In genomic region chr17:19703106-19703775, GRCh38 we compare ENCODE assay signal across 17 cellular contexts. TPM values are rescaled to one million over a fixed set of nuclear protein-coding genes. Genes with fewer than 3 reads are reported as not detected.
A peak's percentile ranks its signal among the peaks of the same experiment; 100 is the strongest.
DNase-seq lines count a peak whose midpoint lies in the region; ATAC-seq, FAIRE-seq and TF ChIP-seq lines count a peak whose summit lies in the region.
"Had no signal": no experiment of that assay in that cellular context is flagged by ENCODE, and none has a peak within 500 bp of the region (broad histone marks: within the 10 kb centered on the region; RNA-seq: fewer than 3 reads in every experiment).

No MANE protein-coding gene starts in this region.

- no peak overlapping the region for H3K27ac ChIP-seq in H1 (ENCODE audit: low read depth, low read length)
- H3K27ac ChIP-seq in vagina = peak overlapping the region; percentile 42
- no peak overlapping the region for H3K27ac ChIP-seq in CD4-positive, alpha-beta memory T cell (ENCODE audit: low read depth, low read length)
- H3K27ac ChIP-seq: foreskin keratinocyte, ovary had no signal

- peak overlapping the region; percentile 76; the same call in 1 of the 2 replicates for H2BK12ac ChIP-seq in H1 (ENCODE audit: low read depth, low read length)

- H4K91ac ChIP-seq in H1 (replicated peaks; ENCODE audit: insufficient read length, low read length) = no peak overlapping the region

- TF ChIP-seq CTCF in H1 (IDR thresholded peaks at IDR 0.05; ENCODE audit: control extremely low read depth in 1 of 3, insufficient read depth in 1 of 3, low read depth in 1 of 3, low read length in 3 of 3) (no peak), vagina (IDR thresholded peaks at IDR 0.05) (no peak)

- peaks cover 9 to 31% (median 20%) of the 10 kb centered on the region in 4 experiments for H3K4me1 ChIP-seq in H1 (replicated peaks in 1 of 4; ENCODE audit: control insufficient read depth in 3 of 4, insufficient read depth in 4 of 4, low read length in 3 of 4)
- H3K4me1 ChIP-seq in vagina = peaks cover 36% of the 10 kb centered on the region
- H3K4me1 ChIP-seq in CD4-positive, alpha-beta memory T cell (ENCODE audit: insufficient read depth, low read length) = no peaks in the 10 kb centered on the region

- no peak overlapping the region for H2BK20ac ChIP-seq in H1 (ENCODE audit: low read length)

- H3K4me2 ChIP-seq in H1 (ENCODE audit: insufficient read depth in 1 of 2, low read depth in 2 of 2, low read length in 2 of 2) = no peak overlapping the region

- TF ChIP-seq POLR2A in H1 (IDR thresholded peaks at IDR 0.05; ENCODE audit: control extremely low read depth in 1 of 2, low read depth in 2 of 2, low read length in 2 of 2) (no peak), vagina (IDR thresholded peaks at IDR 0.05) (no peak)

- no peaks in the 10 kb centered on the region for H3K27me3 ChIP-seq in H1 (replicated peaks in 1 of 4; ENCODE audit: control insufficient read depth in 3 of 4, extremely low read depth in 1 of 4, insufficient read depth in 3 of 4, low read length in 3 of 4)
- no peaks in the 10 kb centered on the region for H3K27me3 ChIP-seq in vagina
- H3K27me3 ChIP-seq in CD4-positive, alpha-beta memory T cell (ENCODE audit: insufficient read depth, low read length) = no peaks in the 10 kb centered on the region
- H3K27me3 ChIP-seq: foreskin keratinocyte, ovary had no signal

- 77% methylated on average over 10 of the region's 10 CpGs; no CpG with 5 or more reads in 1 of the 2 experiments for WGBS in H1 (ENCODE audit: extremely low coverage in 1 of 2, insufficient coverage in 1 of 2, insufficient read length in 1 of 2, insufficient replicate concordance in 2 of 2, low coverage in 1 of 2, low lambda C conversion rate in 2 of 2, missing lambda C conversion rate in 1 of 2), 2 experiments

- H3K9me3 Mint-ChIP-seq in CD4-positive, alpha-beta memory T cell = peaks cover 0 to 2% (median 0%) of the 10 kb centered on the region in 8 donors

- H3K79me1 ChIP-seq in H1 (ENCODE audit: low read depth, low read length) = no peaks in the 10 kb centered on the region

- no peaks in the 10 kb centered on the region for H3K27me3 Mint-ChIP-seq in CD4-positive, alpha-beta memory T cell

- H3K23me2 ChIP-seq in H1 (ENCODE audit: low read depth, low read length) = no peaks in the 10 kb centered on the region

- H4K5ac ChIP-seq in H1 (ENCODE audit: insufficient read length, low read depth, low read length) = no peak overlapping the region

- intact Hi-C loops in Right ventricle myocardium inferior (cut with DNase I) = loop anchor here (10.0 kb wide), 1 partner anchor 52 kb away; no protein-coding TSS in a partner anchor
- intact Hi-C loops in cardiac septum (cut with DNase I) = loop anchor here (5.0 kb wide), 1 partner anchor 59 kb away; no protein-coding TSS in a partner anchor
- intact Hi-C loops in vagina (cut with DNase I) = no loop called here
- intact Hi-C loops in CD4-positive, alpha-beta memory T cell (cut with micrococcal nuclease) = no loop called here

- TF ChIP-seq EP300 in H1 (IDR thresholded peaks at IDR 0.05; ENCODE audit: borderline replicate concordance in 1 of 2, low read depth in 2 of 2, low read length in 2 of 2) = no peak

- no peak overlapping the region for H2BK15ac ChIP-seq in H1 (ENCODE audit: low read length)

- no peak overlapping the region for H2AK5ac ChIP-seq in H1 (ENCODE audit: low read depth, low read length)

- FAIRE-seq in H1 (lab: Jason Lieb, UNC) (no peak), RCC 7860 (lab: Jason Lieb, UNC) (no peak)
- FAIRE-seq: H54 had no signal

- H3K14ac ChIP-seq in H1 (ENCODE audit: insufficient read length) = no peak overlapping the region

- H3K56ac ChIP-seq in H1 (replicated peaks; ENCODE audit: insufficient read length, low read depth, low read length) = no peak overlapping the region

- TF ChIP-seq RAD21 in H1 (IDR thresholded peaks at IDR 0.05 in 1 of 2, conservative IDR thresholded peaks at IDR 0.05 in 1 of 2; ENCODE audit: low read depth in 2 of 2, low read length in 2 of 2) = no peak

- no peaks in the 10 kb centered on the region for H4K20me1 ChIP-seq in H1 (replicated peaks in 1 of 2; ENCODE audit: control insufficient read depth in 1 of 2, insufficient read depth in 2 of 2, low read length in 2 of 2)

- H2BK5ac ChIP-seq in H1 (ENCODE audit: low read depth, low read length) = peak overlapping the region; percentile 61; the same call in 1 of the 2 replicates

- H3K4me1 Mint-ChIP-seq in CD4-positive, alpha-beta memory T cell = no peaks in the 10 kb centered on the region

- no peaks in the 10 kb centered on the region for H3K79me2 ChIP-seq in H1 (ENCODE audit: control insufficient read depth in 1 of 2, insufficient read depth in 2 of 2, low read length in 2 of 2)

- DNase-seq in Right ventricle myocardium inferior (ENCODE audit: missing footprints) (no peak), cardiac septum (ENCODE audit: low spot score) (no peak), H1 (ENCODE audit: low read depth in 1 of 2, low spot score in 2 of 2) (no peak), myocyte (ENCODE audit: low read depth) (peak; percentile 87), vagina (ENCODE audit: extremely low spot score in 2 of 2) (no peak), RCC 7860 (ENCODE audit: low spot score) (no peak), cerebellar nuclear complex (lab: John Stamatoyannopoulos, UW) (no peak)
- DNase-seq in CD4-positive, alpha-beta memory T cell = no peak
- DNase-seq: activated T-cell treated with anti-CD3 and anti-CD28 coated beads for 4 hours; DND-41; effector CD8-positive, alpha-beta T cell; foreskin keratinocyte; NCI-H1417; ovary had no signal

- POLR2A ChIA-PET in H1 (lab: Charles Lee; ENCODE audit: partially characterized antibody) = interaction anchor here (1.2 kb wide), 1 partner anchor 56 kb away, joined by 3 read pairs; no protein-coding TSS in a partner anchor
- POLR2A ChIA-PET in CD4-positive, alpha-beta memory T cell (lab: Charles Lee; ENCODE audit: partially characterized antibody) = no interaction called here

- H3K23ac ChIP-seq in H1 (ENCODE audit: insufficient read length) = no peak overlapping the region

- no peak overlapping the region for H2AFZ ChIP-seq in H1 (ENCODE audit: low read length)

- no peaks in the 10 kb centered on the region for H3K36me3 ChIP-seq in H1 (ENCODE audit: control insufficient read depth in 2 of 4, insufficient read depth in 4 of 4, low read length in 3 of 4)
- H3K36me3 ChIP-seq in vagina = no peaks in the 10 kb centered on the region
- H3K36me3 ChIP-seq in CD4-positive, alpha-beta memory T cell (ENCODE audit: insufficient read depth, low read length) = no peaks in the 10 kb centered on the region
- H3K36me3 ChIP-seq: ovary had no signal

- H3K4me3 Mint-ChIP-seq in CD4-positive, alpha-beta memory T cell = no peak overlapping the region

- H3K18ac ChIP-seq in H1 (ENCODE audit: extremely low read depth, low read length) = no peak overlapping the region

- H2BK120ac ChIP-seq in H1 (replicated peaks; ENCODE audit: low read depth, low read length) = no peak overlapping the region

- H3K9me3 ChIP-seq in H1 (ENCODE audit: insufficient read depth in 2 of 2, low read depth in 1 of 2, low read length in 1 of 2) (no peaks in the 10 kb centered on the region), vagina (no peaks in the 10 kb centered on the region)
- no peaks in the 10 kb centered on the region for H3K9me3 ChIP-seq in CD4-positive, alpha-beta memory T cell (ENCODE audit: control insufficient read depth in 1 of 2, low read length in 2 of 2)
- H3K9me3 ChIP-seq: ovary had no signal

- CTCF ChIA-PET in H1 (lab: Charles Lee; ENCODE audit: partially characterized antibody) = interaction anchor here (0.8 to 2.6 kb wide), 3 partner anchors 15 to 42 kb away, joined by 3 to 11 read pairs (median 4); no protein-coding TSS in a partner anchor
- CTCF ChIA-PET in CD4-positive, alpha-beta memory T cell (lab: Charles Lee; ENCODE audit: partially characterized antibody) = no interaction called here

- H3K4me3 ChIP-seq in H1 (ENCODE audit: extremely low read depth in 1 of 4, insufficient read depth in 2 of 4, low read depth in 3 of 4, low read length in 4 of 4) = no peak overlapping the region
- no peak overlapping the region for H3K4me3 ChIP-seq in vagina
- H3K4me3 ChIP-seq in CD4-positive, alpha-beta memory T cell (ENCODE audit: low read length in 2 of 2) = no peak overlapping the region
- H3K4me3 ChIP-seq: ovary had no signal

- H3K4ac ChIP-seq in H1 (replicated peaks; ENCODE audit: insufficient read length, low read depth, low read length) = peak overlapping the region; percentile 2

- no peak overlapping the region; a peak in 2 of 7 replicates for H3K9ac ChIP-seq in H1 (replicated peaks in 1 of 4; ENCODE audit: extremely low read depth in 1 of 4, low read depth in 3 of 4, low read length in 3 of 4)

- no peaks in the 10 kb centered on the region for H3K36me3 Mint-ChIP-seq in CD4-positive, alpha-beta memory T cell

- H4K8ac ChIP-seq in H1 (ENCODE audit: extremely low read depth, insufficient read depth, low read length) = no peak overlapping the region

- H3K27ac Mint-ChIP-seq in CD4-positive, alpha-beta memory T cell = peak overlapping the region in 2 of 7 donors; percentile 42 to 43

- ATAC-seq in Right ventricle myocardium inferior = peak; percentile 50
- ATAC-seq: foreskin keratinocyte had no signal

RNA-seq across cellular contexts. Expression of gene SLC47A2, which starts 13.1 kb away (rescaled TPM):
- total RNA-seq in Right ventricle myocardium inferior (not detected), cardiac septum (not detected), myocyte (3.8 and 5.6 TPM in 2 replicates), vagina (0.74 TPM)
- not detected in 2 replicates for total RNA-seq in H1 (2021; fragmentation: NEBNext Ultra II Directional; extraction: Animal tissue kit (Norgen Biotek cat#: 25700))
- not detected in 2 replicates for polyA plus RNA-seq in H1 (2011; rRNA removed)
- not detected for polyA plus RNA-seq in H1 (2011; cell fraction: cytosol; rRNA removed)
- not detected for polyA plus RNA-seq in H1 (2011; cell fraction: nucleus; rRNA removed)
- polyA plus RNA-seq in H1 (2012, experiment 1 of 2) = 0.07 to 0.09 TPM in 2 of 4 replicates, not detected in the others
- not detected for polyA plus RNA-seq in H1 (2012, experiment 2 of 2)
- not detected for polyA plus RNA-seq in H1 (2013, experiment 1 of 2)
- not detected for polyA plus RNA-seq in H1 (2013, experiment 2 of 2)
- not detected in 2 replicates for polyA minus RNA-seq in H1 (2011; rRNA and poly(A)+ RNA removed)
- polyA minus RNA-seq in H1 (2011; cell fraction: cytosol; rRNA and poly(A)+ RNA removed) = not detected
- polyA minus RNA-seq in H1 (2011; cell fraction: nucleus; rRNA and poly(A)+ RNA removed) = not detected
- 0.76 TPM for polyA plus RNA-seq in myocyte (2012)
- not detected for total RNA-seq in CD4-positive, alpha-beta memory T cell
- not detected for polyA plus RNA-seq in CD4-positive, alpha-beta memory T cell
- total RNA-seq: kidney epithelial cell had no signal
- polyA plus RNA-seq: AG04450, ovary had no signal

RNA-seq across cellular contexts. Expression of gene ALDH3A1, which starts 44.9 kb away (rescaled TPM):
- not detected for total RNA-seq in Right ventricle myocardium inferior
- total RNA-seq in cardiac septum = 0.24 TPM
- total RNA-seq in H1 (2021; fragmentation: NEBNext Ultra II Directional; extraction: Animal tissue kit (Norgen Biotek cat#: 25700)) = 0.37 and 0.46 TPM in 2 replicates
- 0.75 and 1.4 TPM in 2 replicates for polyA plus RNA-seq in H1 (2011; rRNA removed)
- 0.43 TPM for polyA plus RNA-seq in H1 (2011; cell fraction: cytosol; rRNA removed)
- 1.1 TPM for polyA plus RNA-seq in H1 (2011; cell fraction: nucleus; rRNA removed)
- polyA plus RNA-seq in H1 (2012, experiment 1 of 2) = 0.23 to 0.94 TPM (median 0.48 TPM) in 4 replicates
- 0.30 TPM for polyA plus RNA-seq in H1 (2012, experiment 2 of 2)
- polyA plus RNA-seq in H1 (2013, experiment 1 of 2) = 0.30 TPM
- polyA plus RNA-seq in H1 (2013, experiment 2 of 2) = 0.09 TPM
- polyA minus RNA-seq in H1 (2011; rRNA and poly(A)+ RNA removed) = 0.69 and 0.83 TPM in 2 replicates
- polyA minus RNA-seq in H1 (2011; cell fraction: cytosol; rRNA and poly(A)+ RNA removed) = not detected
- polyA minus RNA-seq in H1 (2011; cell fraction: nucleus; rRNA and poly(A)+ RNA removed) = 1.3 TPM
- total RNA-seq in myocyte = 2.8 and 3.4 TPM in 2 replicates
- polyA plus RNA-seq in myocyte (2012) = 1.8 TPM
- total RNA-seq in vagina = 14.2 TPM
- total RNA-seq in CD4-positive, alpha-beta memory T cell = not detected
- not detected for polyA plus RNA-seq in CD4-positive, alpha-beta memory T cell

RNA-seq across cellular contexts. Expression of gene ALDH3A2, which starts 54.7 kb away (rescaled TPM):
- total RNA-seq in Right ventricle myocardium inferior = 64.4 TPM
- total RNA-seq in cardiac septum = 107 TPM
- 70.7 and 72.9 TPM in 2 replicates for total RNA-seq in H1 (2021; fragmentation: NEBNext Ultra II Directional; extraction: Animal tissue kit (Norgen Biotek cat#: 25700))
- polyA plus RNA-seq in H1 (2011; rRNA removed) = 20.6 and 41.6 TPM in 2 replicates
- 51.9 TPM for polyA plus RNA-seq in H1 (2011; cell fraction: cytosol; rRNA removed)
- polyA plus RNA-seq in H1 (2011; cell fraction: nucleus; rRNA removed) = 27.8 TPM
- polyA plus RNA-seq in H1 (2012, experiment 1 of 2) = 34.7 to 42.5 TPM (median 39.0 TPM) in 4 replicates
- polyA plus RNA-seq in H1 (2012, experiment 2 of 2) = 5.7 TPM
- 43.1 TPM for polyA plus RNA-seq in H1 (2013, experiment 1 of 2)
- polyA plus RNA-seq in H1 (2013, experiment 2 of 2) = 40.0 TPM
- 52.7 and 67.8 TPM in 2 replicates for polyA minus RNA-seq in H1 (2011; rRNA and poly(A)+ RNA removed)
- 34.9 TPM for polyA minus RNA-seq in H1 (2011; cell fraction: cytosol; rRNA and poly(A)+ RNA removed)
- 39.7 TPM for polyA minus RNA-seq in H1 (2011; cell fraction: nucleus; rRNA and poly(A)+ RNA removed)
- 102 and 137 TPM in 2 replicates for total RNA-seq in myocyte
- 41.3 TPM for polyA plus RNA-seq in myocyte (2012)
- total RNA-seq in vagina = 268 TPM
- total RNA-seq in CD4-positive, alpha-beta memory T cell = 10 to 100 TPM; 45.8 to 52.5 TPM
- 10 to 100 TPM; 19.7 to 24.3 TPM for polyA plus RNA-seq in CD4-positive, alpha-beta memory T cell

Comparison
In these comparisons a context has a peak if more than half of its experiments do, and no peak if none do; other contexts are left out.
1. intact Hi-C loops: an anchor here in Right ventricle myocardium inferior (10.0 kb wide) and cardiac septum (5.0 kb wide); none called in vagina and CD4-positive, alpha-beta memory T cell.